Comparison of ENCODE assay signal across 8 cellular contexts in genomic region chr11:113774174-113774503, GRCh38. TPM values are rescaled to one million over a fixed set of nuclear protein-coding genes. Genes with fewer than 3 reads are reported as not detected.
DNase-seq lines count a peak whose midpoint lies in the region; ATAC-seq, FAIRE-seq and TF ChIP-seq lines count a peak whose summit lies in the region.

No MANE protein-coding gene starts in this region.

- ATAC-seq in activated T-cell treated with anti-CD3 and anti-CD28 coated beads, Interleukin-2, amount 50 U/mL, for 72 hours (replicated peaks in 1 of 2): no peak
- ATAC-seq in right lobe of liver: no peak
- ATAC-seq in HG03108 (IDR thresholded peaks at IDR 0.05; ENCODE audit: unreplicated experiment): no peak
- ATAC-seq in HG02759 (IDR thresholded peaks at IDR 0.05; ENCODE audit: unreplicated experiment): no peak

- peak overlapping the region; percentile 89 for H3K27ac ChIP-seq in astrocyte (ENCODE audit: low read depth, low read length)
- peak overlapping the region; percentile 62 to 79 (median 65) for H3K27ac ChIP-seq in right lobe of liver
- H3K27ac ChIP-seq in tibial nerve: peak overlapping the region; percentile 72 to 90 (median 78)

- peaks cover 25% of the 10 kb centered on the region for H3K4me1 Mint-ChIP-seq in activated T-cell treated with anti-CD3 and anti-CD28 coated beads, Interleukin-2, amount 50 U/mL, for 72 hours (ENCODE audit: low read depth)
- H3K4me1 Mint-ChIP-seq in astrocyte (ENCODE audit: low read depth, unreplicated experiment): peaks cover 17% of the 10 kb centered on the region

- TF ChIP-seq EP300 in tibial nerve (IDR thresholded peaks at IDR 0.05): no peak

- H3K4me3 ChIP-seq in astrocyte (ENCODE audit: insufficient read depth, low read depth, low read length) (peak overlapping the region; percentile 95), right lobe of liver (peak overlapping the region; percentile 67 to 79 (median 70)), tibial nerve (peak overlapping the region; percentile 45 to 84 (median 60))

- H4K20me1 ChIP-seq in astrocyte (ENCODE audit: insufficient read depth, low read length): no peaks in the 10 kb centered on the region

- H3K9me3 Mint-ChIP-seq in activated T-cell treated with anti-CD3 and anti-CD28 coated beads, Interleukin-2, amount 50 U/mL, for 72 hours: no peaks in the 10 kb centered on the region
- no peaks in the 10 kb centered on the region for H3K9me3 Mint-ChIP-seq in astrocyte (ENCODE audit: unreplicated experiment)

- 3% methylated on average over 1 of the region's 1 CpG for WGBS in right lobe of liver (ENCODE audit: insufficient coverage, low coverage, low lambda C conversion rate, missing lambda C conversion rate)
- 0% methylated on average over 1 of the region's 1 CpG for WGBS in tibial nerve, 2 donors

- H3K4me1 ChIP-seq in astrocyte (ENCODE audit: insufficient read depth, low read length): peaks cover 9% of the 10 kb centered on the region
- H3K4me1 ChIP-seq in right lobe of liver: peaks cover 0 to 12% (median 0%) of the 10 kb centered on the region in 4 donors
- peaks cover 0 to 19% (median 4%) of the 10 kb centered on the region in 4 donors for H3K4me1 ChIP-seq in tibial nerve

- TF ChIP-seq POLR2A in right lobe of liver (IDR thresholded peaks at IDR 0.05) (no peak), tibial nerve (IDR thresholded peaks at IDR 0.05) (no peak)

- peak overlapping the region; percentile 100 for H3K9ac ChIP-seq in astrocyte (ENCODE audit: low read length)

- peaks cover 5 to 6% of the 10 kb centered on the region in 2 donors for H3K36me3 Mint-ChIP-seq in activated T-cell treated with anti-CD3 and anti-CD28 coated beads, Interleukin-2, amount 50 U/mL, for 72 hours (ENCODE audit: insufficient read depth in 2 of 2)
- no peaks in the 10 kb centered on the region for H3K36me3 Mint-ChIP-seq in astrocyte (ENCODE audit: low read depth, unreplicated experiment)

- no peaks in the 10 kb centered on the region for H3K27me3 Mint-ChIP-seq in activated T-cell treated with anti-CD3 and anti-CD28 coated beads, Interleukin-2, amount 50 U/mL, for 72 hours (ENCODE audit: low read depth)
- no peaks in the 10 kb centered on the region for H3K27me3 Mint-ChIP-seq in astrocyte (ENCODE audit: low read depth, unreplicated experiment)

- peaks cover 37% of the 10 kb centered on the region for H3K79me2 ChIP-seq in astrocyte (ENCODE audit: insufficient read depth, low read length)

- peaks cover 2% of the 10 kb centered on the region for H3K36me3 ChIP-seq in astrocyte (ENCODE audit: insufficient read depth, low read length)
- no peaks in the 10 kb centered on the region for H3K36me3 ChIP-seq in right lobe of liver
- H3K36me3 ChIP-seq in tibial nerve: peaks cover 0 to 9% (median 0%) of the 10 kb centered on the region in 3 donors

- peak overlapping the region; percentile 98 for H3K27ac Mint-ChIP-seq in activated T-cell treated with anti-CD3 and anti-CD28 coated beads, Interleukin-2, amount 50 U/mL, for 72 hours
- H3K27ac Mint-ChIP-seq in astrocyte (ENCODE audit: unreplicated experiment): no peak overlapping the region

- FAIRE-seq in astrocyte (lab: Jason Lieb, UNC): no peak

- H3K4me2 ChIP-seq in astrocyte (ENCODE audit: low read length): peak overlapping the region; percentile 87

- no peak overlapping the region for H2AFZ ChIP-seq in astrocyte (ENCODE audit: low read depth, low read length)

- peak overlapping the region; percentile 98 to 100 for H3K4me3 Mint-ChIP-seq in activated T-cell treated with anti-CD3 and anti-CD28 coated beads, Interleukin-2, amount 50 U/mL, for 72 hours
- peak overlapping the region; percentile 99 for H3K4me3 Mint-ChIP-seq in astrocyte (ENCODE audit: unreplicated experiment)

- peaks cover 9% of the 10 kb centered on the region for H3K27me3 ChIP-seq in astrocyte (ENCODE audit: insufficient read depth, low read length)
- H3K27me3 ChIP-seq in right lobe of liver: no peaks in the 10 kb centered on the region
- no peaks in the 10 kb centered on the region for H3K27me3 ChIP-seq in tibial nerve

- TF ChIP-seq CTCF in astrocyte (IDR thresholded peaks at IDR 0.05; ENCODE audit: insufficient read depth, low read depth, low read length): no peak
- no peak for TF ChIP-seq CTCF in right lobe of liver (IDR thresholded peaks at IDR 0.05)
- TF ChIP-seq CTCF in tibial nerve (IDR thresholded peaks at IDR 0.05): no peak

- H3K9me3 ChIP-seq in astrocyte (ENCODE audit: insufficient read depth, low read depth, low read length) (no peaks in the 10 kb centered on the region), right lobe of liver (no peaks in the 10 kb centered on the region), tibial nerve (no peaks in the 10 kb centered on the region)

- no peak for DNase-seq in activated T-cell treated with anti-CD3 and anti-CD28 coated beads, Interleukin-2, amount 50 U/mL, for 72 hours
- no peak for DNase-seq in activated T-cell treated with anti-CD3 and anti-CD28 coated beads, Interleukin-2, amount 50 U/mL, for 48 hours
- DNase-seq in astrocyte (ENCODE audit: low read depth): no peak
- no peak for DNase-seq in right lobe of liver
- DNase-seq in tibial nerve (ENCODE audit: low spot score in 2 of 2): no peak
- DNase-seq in SIG-M5 treated with dmso at 0.1 percent for 504 hours (lab: John Stamatoyannopoulos, UW; ENCODE audit: unreplicated experiment): no peak

- intact Hi-C loops in right lobe of liver (cut with DNase I): no loop called here

RNA-seq across cellular contexts. Expression of gene ZW10, which starts 0.6 kb away (rescaled TPM):
- total RNA-seq in activated T-cell treated with anti-CD3 and anti-CD28 coated beads, Interleukin-2, amount 50 U/mL, for 72 hours: 10 to 100 TPM; 13.7 to 16.6 TPM
- 16.6 and 17.9 TPM in 2 replicates for total RNA-seq in astrocyte
- total RNA-seq in right lobe of liver: 10 to 100 TPM in 1 of 6 experiments, 1 to 10 TPM in 5; 7.3 to 10.8 (median 8.5) TPM
- 10 to 100 TPM in 3 of 4 donors, 1 to 10 TPM in 1; 9.8 to 14.2 (median 12.6) TPM for total RNA-seq in tibial nerve

RNA-seq across cellular contexts. Expression of gene CLDN25, which starts 5.5 kb away (rescaled TPM):
- total RNA-seq in activated T-cell treated with anti-CD3 and anti-CD28 coated beads, Interleukin-2, amount 50 U/mL, for 72 hours: not detected
- total RNA-seq in astrocyte (not detected in 2 replicates), right lobe of liver (not detected), tibial nerve (not detected)
